Comparison of ENCODE assay signal across 1 cellular context in genomic region chr11:450809-451451, GRCh38.
A peak's percentile ranks its signal among the peaks of the same experiment; 100 is the strongest.
TF ChIP-seq lines count a peak whose summit lies in the region.

No MANE protein-coding gene starts in this region.

TF ChIP-seq in K562, 482 proteins besides CTCF, POLR2A, EP300 and RAD21 (continued from another document and continues in another):
- TF ChIP-seq, protein P1, sequence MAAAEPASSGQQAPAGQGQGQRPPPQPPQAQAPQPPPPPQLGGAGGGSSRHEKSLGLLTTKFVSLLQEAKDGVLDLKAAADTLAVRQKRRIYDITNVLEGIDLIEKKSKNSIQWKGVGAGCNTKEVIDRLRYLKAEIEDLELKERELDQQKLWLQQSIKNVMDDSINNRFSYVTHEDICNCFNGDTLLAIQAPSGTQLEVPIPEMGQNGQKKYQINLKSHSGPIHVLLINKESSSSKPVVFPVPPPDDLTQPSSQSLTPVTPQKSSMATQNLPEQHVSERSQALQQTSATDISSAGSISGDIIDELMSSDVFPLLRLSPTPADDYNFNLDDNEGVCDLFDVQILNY (CRISPR knock-in tag; IDR thresholded peaks at IDR 0.05), result peak; percentile 50; the same call in 1 of the 2 replicates
- TF ChIP-seq JUN (IDR thresholded peaks at IDR 0.05; ENCODE audit: borderline replicate concordance, low read depth, low read length) (peak; percentile 20; the same call in 1 of the 2 replicates), JUN (CRISPR knock-in tag; IDR thresholded peaks at IDR 0.05; ENCODE audit: borderline replicate concordance) (peak; percentile 66), FOXK2 (conservative IDR thresholded peaks at IDR 0.05 in 1 of 2, IDR thresholded peaks at IDR 0.05 in 1 of 2; ENCODE audit: low read depth in 2 of 2) (peak; percentile 77 to 89), ZNF282 (CRISPR knock-in tag; IDR thresholded peaks at IDR 0.05) (no peak), TEAD1 (CRISPR knock-in tag; IDR thresholded peaks at IDR 0.05) (peak in 1 of 2 experiments; percentile 94; a peak in 2 of 4 replicates), DPF2 (IDR thresholded peaks at IDR 0.05) (no peak), SRSF9 (IDR thresholded peaks at IDR 0.05; ENCODE audit: borderline replicate concordance, low read depth, low read length) (no peak), DIDO1 (tag; IDR thresholded peaks at IDR 0.05; ENCODE audit: low read depth) (no peak), ZFP36 (IDR thresholded peaks at IDR 0.05; ENCODE audit: low read depth, low read length, partially characterized antibody) (no peak), CBFB (CRISPR knock-in tag; IDR thresholded peaks at IDR 0.05) (no peak), NR2C2 (CRISPR knock-in tag; IDR thresholded peaks at IDR 0.05) (peak; percentile 47; the same call in 1 of the 2 replicates), NR2C2 (tag; IDR thresholded peaks at IDR 0.05) (no peak), ASH1L (IDR thresholded peaks at IDR 0.05; ENCODE audit: borderline replicate concordance, low read depth, partially characterized antibody) (no peak), ZNF24 (IDR thresholded peaks at IDR 0.05) (no peak), GABPA (tag; conservative IDR thresholded peaks at IDR 0.05; ENCODE audit: low read depth) (peak; percentile 18; the same call in 1 of the 2 replicates), STAT5A (IDR thresholded peaks at IDR 0.05; ENCODE audit: borderline replicate concordance, low read length) (no peak), PYGO2 (tag; IDR thresholded peaks at IDR 0.05) (0 out of 2 replicates have a peak, but pooled peaks have one; percentile 34), ZNF512 (tag; IDR thresholded peaks at IDR 0.05) (no peak), ZNF785 (CRISPR knock-in tag; IDR thresholded peaks at IDR 0.05) (no peak), BHLHE40 (IDR thresholded peaks at IDR 0.05; ENCODE audit: low read length) (peak; percentile 38), CXXC5 (CRISPR knock-in tag; IDR thresholded peaks at IDR 0.05) (peak; percentile 68), MTA1 (IDR thresholded peaks at IDR 0.05; ENCODE audit: borderline replicate concordance) (0 out of 2 replicates have a peak, but pooled peaks have one; percentile 53), HMG20B (CRISPR knock-in tag; IDR thresholded peaks at IDR 0.05) (no peak), E2F3 (CRISPR knock-in tag; IDR thresholded peaks at IDR 0.05) (no peak), L3MBTL2 (IDR thresholded peaks at IDR 0.05) (peak; percentile 96), BCOR (IDR thresholded peaks at IDR 0.05) (0 out of 2 replicates have a peak, but pooled peaks have one; percentile 47), SOX6 (IDR thresholded peaks at IDR 0.05) (no peak), MXI1 (IDR thresholded peaks at IDR 0.05; ENCODE audit: low read depth, low read length) (0 out of 2 replicates have a peak, but pooled peaks have one; percentile 49), FOXA1 (IDR thresholded peaks at IDR 0.05; ENCODE audit: borderline replicate concordance) (no peak), ARID4B (CRISPR knock-in tag; IDR thresholded peaks at IDR 0.05) (peak; percentile 65), FOXP1 (CRISPR knock-in tag; IDR thresholded peaks at IDR 0.05) (peak; percentile 40; the same call in 1 of the 2 replicates), ZNF143 (CRISPR knock-in tag; IDR thresholded peaks at IDR 0.05) (peak; percentile 50; the same call in 1 of the 2 replicates), MCM5 (IDR thresholded peaks at IDR 0.05; ENCODE audit: low read depth) (no peak)
- TF ChIP-seq, protein P2, sequence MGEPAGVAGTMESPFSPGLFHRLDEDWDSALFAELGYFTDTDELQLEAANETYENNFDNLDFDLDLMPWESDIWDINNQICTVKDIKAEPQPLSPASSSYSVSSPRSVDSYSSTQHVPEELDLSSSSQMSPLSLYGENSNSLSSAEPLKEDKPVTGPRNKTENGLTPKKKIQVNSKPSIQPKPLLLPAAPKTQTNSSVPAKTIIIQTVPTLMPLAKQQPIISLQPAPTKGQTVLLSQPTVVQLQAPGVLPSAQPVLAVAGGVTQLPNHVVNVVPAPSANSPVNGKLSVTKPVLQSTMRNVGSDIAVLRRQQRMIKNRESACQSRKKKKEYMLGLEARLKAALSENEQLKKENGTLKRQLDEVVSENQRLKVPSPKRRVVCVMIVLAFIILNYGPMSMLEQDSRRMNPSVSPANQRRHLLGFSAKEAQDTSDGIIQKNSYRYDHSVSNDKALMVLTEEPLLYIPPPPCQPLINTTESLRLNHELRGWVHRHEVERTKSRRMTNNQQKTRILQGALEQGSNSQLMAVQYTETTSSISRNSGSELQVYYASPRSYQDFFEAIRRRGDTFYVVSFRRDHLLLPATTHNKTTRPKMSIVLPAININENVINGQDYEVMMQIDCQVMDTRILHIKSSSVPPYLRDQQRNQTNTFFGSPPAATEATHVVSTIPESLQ (CRISPR knock-in tag; IDR thresholded peaks at IDR 0.05), result peak; percentile 86; the same call in 1 of the 2 replicates
- TF ChIP-seq, protein P3, sequence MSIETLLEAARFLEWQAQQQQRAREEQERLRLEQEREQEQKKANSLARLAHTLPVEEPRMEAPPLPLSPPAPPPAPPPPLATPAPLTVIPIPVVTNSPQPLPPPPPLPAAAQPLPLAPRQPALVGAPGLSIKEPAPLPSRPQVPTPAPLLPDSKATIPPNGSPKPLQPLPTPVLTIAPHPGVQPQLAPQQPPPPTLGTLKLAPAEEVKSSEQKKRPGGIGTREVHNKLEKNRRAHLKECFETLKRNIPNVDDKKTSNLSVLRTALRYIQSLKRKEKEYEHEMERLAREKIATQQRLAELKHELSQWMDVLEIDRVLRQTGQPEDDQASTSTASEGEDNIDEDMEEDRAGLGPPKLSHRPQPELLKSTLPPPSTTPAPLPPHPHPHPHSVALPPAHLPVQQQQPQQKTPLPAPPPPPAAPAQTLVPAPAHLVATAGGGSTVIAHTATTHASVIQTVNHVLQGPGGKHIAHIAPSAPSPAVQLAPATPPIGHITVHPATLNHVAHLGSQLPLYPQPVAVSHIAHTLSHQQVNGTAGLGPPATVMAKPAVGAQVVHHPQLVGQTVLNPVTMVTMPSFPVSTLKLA (conservative IDR thresholded peaks at IDR 0.05), result peak; percentile 96
- TF ChIP-seq, protein P4, sequence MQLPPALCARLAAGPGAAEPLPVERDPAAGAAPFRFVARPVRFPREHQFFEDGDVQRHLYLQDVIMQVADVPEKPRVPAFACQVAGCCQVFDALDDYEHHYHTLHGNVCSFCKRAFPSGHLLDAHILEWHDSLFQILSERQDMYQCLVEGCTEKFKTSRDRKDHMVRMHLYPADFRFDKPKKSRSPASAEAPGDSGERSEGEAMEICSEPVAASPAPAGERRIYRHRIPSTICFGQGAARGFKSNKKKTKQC (CRISPR knock-in tag; IDR thresholded peaks at IDR 0.05), result no peak
- TF ChIP-seq, protein P5, sequence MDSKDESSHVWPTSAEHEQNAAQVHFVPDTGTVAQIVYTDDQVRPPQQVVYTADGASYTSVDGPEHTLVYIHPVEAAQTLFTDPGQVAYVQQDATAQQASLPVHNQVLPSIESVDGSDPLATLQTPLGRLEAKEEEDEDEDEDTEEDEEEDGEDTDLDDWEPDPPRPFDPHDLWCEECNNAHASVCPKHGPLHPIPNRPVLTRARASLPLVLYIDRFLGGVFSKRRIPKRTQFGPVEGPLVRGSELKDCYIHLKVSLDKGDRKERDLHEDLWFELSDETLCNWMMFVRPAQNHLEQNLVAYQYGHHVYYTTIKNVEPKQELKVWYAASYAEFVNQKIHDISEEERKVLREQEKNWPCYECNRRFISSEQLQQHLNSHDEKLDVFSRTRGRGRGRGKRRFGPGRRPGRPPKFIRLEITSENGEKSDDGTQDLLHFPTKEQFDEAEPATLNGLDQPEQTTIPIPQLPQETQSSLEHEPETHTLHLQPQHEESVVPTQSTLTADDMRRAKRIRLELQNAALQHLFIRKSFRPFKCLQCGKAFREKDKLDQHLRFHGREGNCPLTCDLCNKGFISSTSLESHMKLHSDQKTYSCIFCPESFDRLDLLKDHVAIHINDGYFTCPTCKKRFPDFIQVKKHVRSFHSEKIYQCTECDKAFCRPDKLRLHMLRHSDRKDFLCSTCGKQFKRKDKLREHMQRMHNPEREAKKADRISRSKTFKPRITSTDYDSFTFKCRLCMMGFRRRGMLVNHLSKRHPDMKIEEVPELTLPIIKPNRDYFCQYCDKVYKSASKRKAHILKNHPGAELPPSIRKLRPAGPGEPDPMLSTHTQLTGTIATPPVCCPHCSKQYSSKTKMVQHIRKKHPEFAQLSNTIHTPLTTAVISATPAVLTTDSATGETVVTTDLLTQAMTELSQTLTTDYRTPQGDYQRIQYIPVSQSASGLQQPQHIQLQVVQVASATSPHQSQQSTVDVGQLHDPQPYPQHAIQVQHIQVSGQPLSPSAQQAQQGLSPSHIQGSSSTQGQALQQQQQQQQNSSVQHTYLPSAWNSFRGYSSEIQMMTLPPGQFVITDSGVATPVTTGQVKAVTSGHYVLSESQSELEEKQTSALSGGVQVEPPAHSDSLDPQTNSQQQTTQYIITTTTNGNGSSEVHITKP (IDR thresholded peaks at IDR 0.05; ENCODE audit: partially characterized antibody), result peak; percentile 80
- TF ChIP-seq, protein P6, sequence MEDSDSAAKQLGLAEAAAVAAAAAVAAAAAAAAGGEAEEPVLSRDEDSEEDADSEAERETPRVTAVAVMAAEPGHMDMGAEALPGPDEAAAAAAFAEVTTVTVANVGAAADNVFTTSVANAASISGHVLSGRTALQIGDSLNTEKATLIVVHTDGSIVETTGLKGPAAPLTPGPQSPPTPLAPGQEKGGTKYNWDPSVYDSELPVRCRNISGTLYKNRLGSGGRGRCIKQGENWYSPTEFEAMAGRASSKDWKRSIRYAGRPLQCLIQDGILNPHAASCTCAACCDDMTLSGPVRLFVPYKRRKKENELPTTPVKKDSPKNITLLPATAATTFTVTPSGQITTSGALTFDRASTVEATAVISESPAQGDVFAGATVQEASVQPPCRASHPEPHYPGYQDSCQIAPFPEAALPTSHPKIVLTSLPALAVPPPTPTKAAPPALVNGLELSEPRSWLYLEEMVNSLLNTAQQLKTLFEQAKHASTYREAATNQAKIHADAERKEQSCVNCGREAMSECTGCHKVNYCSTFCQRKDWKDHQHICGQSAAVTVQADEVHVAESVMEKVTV (CRISPR knock-in tag; IDR thresholded peaks at IDR 0.05), result peak; percentile 20; the same call in 1 of the 2 replicates
- TF ChIP-seq, protein P7, sequence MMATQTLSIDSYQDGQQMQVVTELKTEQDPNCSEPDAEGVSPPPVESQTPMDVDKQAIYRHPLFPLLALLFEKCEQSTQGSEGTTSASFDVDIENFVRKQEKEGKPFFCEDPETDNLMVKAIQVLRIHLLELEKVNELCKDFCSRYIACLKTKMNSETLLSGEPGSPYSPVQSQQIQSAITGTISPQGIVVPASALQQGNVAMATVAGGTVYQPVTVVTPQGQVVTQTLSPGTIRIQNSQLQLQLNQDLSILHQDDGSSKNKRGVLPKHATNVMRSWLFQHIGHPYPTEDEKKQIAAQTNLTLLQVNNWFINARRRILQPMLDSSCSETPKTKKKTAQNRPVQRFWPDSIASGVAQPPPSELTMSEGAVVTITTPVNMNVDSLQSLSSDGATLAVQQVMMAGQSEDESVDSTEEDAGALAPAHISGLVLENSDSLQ (IDR thresholded peaks at IDR 0.05), result peak; percentile 40; the same call in 1 of the 2 replicates
- TF ChIP-seq, protein P8, sequence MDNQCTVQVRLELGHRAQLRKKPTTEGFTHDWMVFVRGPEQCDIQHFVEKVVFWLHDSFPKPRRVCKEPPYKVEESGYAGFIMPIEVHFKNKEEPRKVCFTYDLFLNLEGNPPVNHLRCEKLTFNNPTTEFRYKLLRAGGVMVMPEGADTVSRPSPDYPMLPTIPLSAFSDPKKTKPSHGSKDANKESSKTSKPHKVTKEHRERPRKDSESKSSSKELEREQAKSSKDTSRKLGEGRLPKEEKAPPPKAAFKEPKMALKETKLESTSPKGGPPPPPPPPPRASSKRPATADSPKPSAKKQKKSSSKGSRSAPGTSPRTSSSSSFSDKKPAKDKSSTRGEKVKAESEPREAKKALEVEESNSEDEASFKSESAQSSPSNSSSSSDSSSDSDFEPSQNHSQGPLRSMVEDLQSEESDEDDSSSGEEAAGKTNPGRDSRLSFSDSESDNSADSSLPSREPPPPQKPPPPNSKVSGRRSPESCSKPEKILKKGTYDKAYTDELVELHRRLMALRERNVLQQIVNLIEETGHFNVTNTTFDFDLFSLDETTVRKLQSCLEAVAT (IDR thresholded peaks at IDR 0.05), result peak in 1 of 2 experiments; percentile 44; a peak in 1 of 4 replicates
